Comparison of ENCODE assay signal across 8 cellular contexts in genomic region chr6:87589693-87590416, GRCh38. TPM values are rescaled to one million over a fixed set of nuclear protein-coding genes. Genes with fewer than 3 reads are reported as not detected.
DNase-seq lines count a peak whose midpoint lies in the region; ATAC-seq, FAIRE-seq and TF ChIP-seq lines count a peak whose summit lies in the region.

Gene ORC3, plus strand, starts transcription at chr6:87590135. Its CDS starts 34 bp downstream, at chr6:87590169.
Gene RARS2, minus strand, starts transcription at chr6:87589987. Its CDS starts 30 bp downstream, at chr6:87589957.

- FAIRE-seq in D721Med (lab: Jason Lieb, UNC) (no peak), endothelial cell of umbilical vein (lab: Jason Lieb, UNC) (peak; percentile 98)

- CTCF ChIA-PET in OCI-LY7 (lab: Charles Lee; ENCODE audit: unreplicated experiment) = interaction anchor here (0.6 to 1.1 kb wide), 3 partner anchors 15 to 518 kb away, joined by 3 to 4 read pairs (median 3); no protein-coding TSS in a partner anchor
- CTCF ChIA-PET in endothelial cell of umbilical vein (lab: Charles Lee) = interaction anchor here (1.0 to 2.1 kb wide), 2 partner anchors 110 to 197 kb away, joined by 3 to 7 read pairs; no protein-coding TSS in a partner anchor

- H3K27me3 ChIP-seq in endothelial cell of umbilical vein (ENCODE audit: control insufficient read depth in 2 of 2, insufficient read depth in 2 of 2, low read length in 2 of 2) (no peaks in the 10 kb centered on the region), mononuclear cell (ENCODE audit: insufficient read depth, low read length) (no peaks in the 10 kb centered on the region)

- TF ChIP-seq CTCF in D721Med (IDR thresholded peaks at IDR 0.05; ENCODE audit: insufficient read depth, missing control alignments) = no peak
- no peak for TF ChIP-seq CTCF in OCI-LY7 (conservative IDR thresholded peaks at IDR 0.05; ENCODE audit: low read length)
- no peak for TF ChIP-seq CTCF in endothelial cell of umbilical vein (IDR thresholded peaks at IDR 0.05; ENCODE audit: extremely low read depth in 1 of 2, insufficient read depth in 1 of 2, low read depth in 1 of 2, low read length in 2 of 2)

- BruUV-seq in OCI-LY7 (replicated peaks; lab: Mats Ljungman, UMichigan) (no TSS peak), endothelial cell of umbilical vein (replicated peaks; lab: Mats Ljungman, UMichigan) (no TSS peak)

- POLR2A ChIA-PET in OCI-LY7 (lab: Charles Lee) = interaction anchor here (0.6 to 1.8 kb wide), 15 partner anchors 9 to 1033 kb away, joined by 3 to 6 read pairs (median 3); partner anchors contain the start of gene SLC35A1
- POLR2A ChIA-PET in endothelial cell of umbilical vein (lab: Charles Lee) = interaction anchor here (0.6 to 1.2 kb wide), 3 partner anchors 14 to 153 kb away, joined by 4 read pairs; partner anchors contain the start of gene AKIRIN2

- H2AFZ ChIP-seq in OCI-LY7 (ENCODE audit: low read length) (peak within 1 kb of the TSS; percentile 68; the same call in 1 of the 2 replicates), endothelial cell of umbilical vein (ENCODE audit: low read depth, low read length) (peak within 1 kb of the TSS; percentile 74)

- ATAC-seq in GM21526 (IDR thresholded peaks at IDR 0.05; ENCODE audit: low FRiP score, unreplicated experiment) = peak; percentile 99

- DNase-seq in D721Med (ENCODE audit: insufficient read length, low spot score) (peak; percentile 92), HuH-7.5 (ENCODE audit: low spot score) (peak; percentile 86), OCI-LY7 (ENCODE audit: low spot score) (peak; percentile 95), activated T-cell treated with anti-CD3 and anti-CD28 coated beads for 1 hour (ENCODE audit: low read depth) (peak; percentile 90), endothelial cell of umbilical vein (ENCODE audit: low read depth, low spot score) (peak; percentile 95)
- peak; percentile 83 to 91 for DNase-seq in stimulated activated CD8-positive, alpha-beta memory T cell treated with anti-CD3 and anti-CD28 coated beads, Interleukin-4, amount 100 ng/mL, for 1 hour (ENCODE audit: low read depth in 2 of 2, low spot score in 1 of 2)

- H3K9me2 ChIP-seq in OCI-LY7 (ENCODE audit: insufficient read depth, low read length) = no peaks in the 10 kb centered on the region

- peak; percentile 78 for TF ChIP-seq POLR2A in endothelial cell of umbilical vein (IDR thresholded peaks at IDR 0.05; ENCODE audit: low read depth, low read length)

- dilution Hi-C loops in endothelial cell of umbilical vein (cut with MboI; ENCODE audit: extremely low pct_ligation_motif_present, low sequenced_read_pairs) = no loop called here

- H3K79me2 ChIP-seq in OCI-LY7 (ENCODE audit: insufficient read depth, low read depth, low read length) = peaks cover 75% of the 10 kb centered on the region
- peaks cover 63% of the 10 kb centered on the region for H3K79me2 ChIP-seq in endothelial cell of umbilical vein (ENCODE audit: control insufficient read depth, insufficient read depth, low read length)

- H4K20me1 ChIP-seq in OCI-LY7 (ENCODE audit: insufficient read depth, low read length) (0 out of 2 replicates have a peak, but pooled peaks cover 12% of the 10 kb centered on the region), endothelial cell of umbilical vein (replicated peaks; ENCODE audit: control insufficient read depth, extremely low read depth, insufficient read depth, low read length) (no peaks in the 10 kb centered on the region)

- peak within 1 kb of the TSS; percentile 83 for H3K4me2 ChIP-seq in OCI-LY7 (ENCODE audit: low read length)
- peak within 1 kb of the TSS; percentile 88 for H3K4me2 ChIP-seq in endothelial cell of umbilical vein (ENCODE audit: insufficient read depth, low read length)

- H3K9me3 ChIP-seq in OCI-LY7 (ENCODE audit: low read length) = peaks cover 16% of the 10 kb centered on the region; the same call in 1 of the 2 replicates
- H3K9me3 ChIP-seq in endothelial cell of umbilical vein (replicated peaks; ENCODE audit: control insufficient read depth, insufficient read depth, low read length) = no peaks in the 10 kb centered on the region
- no peaks in the 10 kb centered on the region for H3K9me3 ChIP-seq in mononuclear cell (ENCODE audit: low read depth, low read length)

- H3K9me1 ChIP-seq in endothelial cell of umbilical vein (replicated peaks; ENCODE audit: control insufficient read depth, extremely low read depth, insufficient read depth, low read length) = no peaks in the 10 kb centered on the region

- H3K4me1 ChIP-seq in OCI-LY7 (ENCODE audit: insufficient read depth, low read length, poor library complexity, severe bottlenecking) (peaks cover 34% of the 10 kb centered on the region), endothelial cell of umbilical vein (ENCODE audit: control insufficient read depth, extremely low read depth, insufficient read depth, low read length) (peaks cover 16% of the 10 kb centered on the region), mononuclear cell (ENCODE audit: insufficient read depth, low read length) (peaks cover 45% of the 10 kb centered on the region)

- H3K9ac ChIP-seq in endothelial cell of umbilical vein (replicated peaks; ENCODE audit: extremely low read depth, insufficient read depth, low read length) = peak within 1 kb of the TSS; percentile 84

- H3K36me3 ChIP-seq in OCI-LY7 (ENCODE audit: insufficient read depth, low read length) (peaks cover 56% of the 10 kb centered on the region), endothelial cell of umbilical vein (ENCODE audit: control insufficient read depth in 2 of 2, extremely low read depth in 1 of 2, insufficient read depth in 2 of 2, low read length in 2 of 2) (no peaks in the 10 kb centered on the region)

- peak within 1 kb of the TSS; percentile 29 for H3K27ac ChIP-seq in OCI-LY7 (ENCODE audit: low read depth, low read length, poor library complexity, severe bottlenecking)
- peak within 1 kb of the TSS; percentile 53 for H3K27ac ChIP-seq in endothelial cell of umbilical vein (ENCODE audit: insufficient read depth, low read depth, low read length)

- H3K4me3 ChIP-seq in OCI-LY7 (ENCODE audit: low read depth, low read length, poor library complexity, severe bottlenecking) (peak within 1 kb of the TSS; percentile 95), endothelial cell of umbilical vein (replicated peaks in 1 of 3; ENCODE audit: insufficient read depth in 1 of 3, low read depth in 1 of 3, low read length in 3 of 3) (peak within 1 kb of the TSS; percentile 82 to 96 (median 94)), mononuclear cell (ENCODE audit: low read length) (peak within 1 kb of the TSS; percentile 86)

- intact Hi-C loops in OCI-LY7 (cut with micrococcal nuclease; ENCODE audit: unreplicated experiment) = no loop called here
- intact Hi-C loops in endothelial cell of umbilical vein (cut with micrococcal nuclease) = loop anchor here (1.0 to 10.0 kb wide), 3 partner anchors 111 to 435 kb away; partner anchors contain the start of gene ZNF292

TF ChIP-seq in endothelial cell of umbilical vein, 7 proteins besides CTCF, POLR2A, EP300 and RAD21:
- TF ChIP-seq POLR2AphosphoS5 (IDR thresholded peaks at IDR 0.05; ENCODE audit: insufficient read depth, low read depth, low read length) (peak; percentile 80), FOS (IDR thresholded peaks at IDR 0.05; ENCODE audit: borderline replicate concordance, insufficient read depth, low read length) (no peak)
TF ChIP-seq in endothelial cell of umbilical vein: peak in this region for 1.

RNA-seq across cellular contexts. Expression of gene ORC3, which starts in this region (rescaled TPM):
- total RNA-seq in OCI-LY7 (2014; rRNA removed; shearing (Covaris generic)) = 21.6 and 34.8 TPM in 2 replicates
- total RNA-seq in OCI-LY7 (2022) (45.0 and 50.6 TPM in 2 replicates), endothelial cell of umbilical vein (17.9 and 20.1 TPM in 2 replicates), mononuclear cell (19.3 TPM)
- 8.0 and 9.2 TPM in 2 replicates for polyA plus RNA-seq in endothelial cell of umbilical vein
- 16.0 and 17.5 TPM in 2 replicates for polyA plus RNA-seq in endothelial cell of umbilical vein (2011; cell fraction: cytosol; rRNA removed)
- 24.3 and 34.5 TPM in 2 replicates for polyA plus RNA-seq in endothelial cell of umbilical vein (2011; cell fraction: nucleus; rRNA removed)
- 13.5 and 20.2 TPM in 2 replicates for polyA plus RNA-seq in endothelial cell of umbilical vein (2012)
- 9.1 and 10.8 TPM in 2 replicates for polyA minus RNA-seq in endothelial cell of umbilical vein
- polyA minus RNA-seq in endothelial cell of umbilical vein (2011; cell fraction: cytosol; rRNA and poly(A)+ RNA removed) = 11.3 TPM
- polyA minus RNA-seq in endothelial cell of umbilical vein (2011; cell fraction: nucleus; rRNA and poly(A)+ RNA removed) = 17.0 and 33.2 TPM in 2 replicates

RNA-seq across cellular contexts. Expression of gene RARS2, which starts in this region (rescaled TPM):
- 21.4 and 30.5 TPM in 2 replicates for total RNA-seq in OCI-LY7 (2014; rRNA removed; shearing (Covaris generic))
- 34.0 and 36.0 TPM in 2 replicates for total RNA-seq in OCI-LY7 (2022)
- 33.7 and 34.0 TPM in 2 replicates for total RNA-seq in endothelial cell of umbilical vein
- 7.4 TPM in 2 replicates for polyA plus RNA-seq in endothelial cell of umbilical vein
- polyA plus RNA-seq in endothelial cell of umbilical vein (2011; cell fraction: cytosol; rRNA removed) = 8.4 and 10.1 TPM in 2 replicates
- 15.9 and 21.1 TPM in 2 replicates for polyA plus RNA-seq in endothelial cell of umbilical vein (2011; cell fraction: nucleus; rRNA removed)
- 27.4 and 32.8 TPM in 2 replicates for polyA plus RNA-seq in endothelial cell of umbilical vein (2012)
- polyA minus RNA-seq in endothelial cell of umbilical vein = 9.3 and 10.1 TPM in 2 replicates
- polyA minus RNA-seq in endothelial cell of umbilical vein (2011; cell fraction: cytosol; rRNA and poly(A)+ RNA removed) = 6.1 TPM
- 18.4 and 28.8 TPM in 2 replicates for polyA minus RNA-seq in endothelial cell of umbilical vein (2011; cell fraction: nucleus; rRNA and poly(A)+ RNA removed)
- total RNA-seq in mononuclear cell = 21.6 TPM

Comparison
In these comparisons a context has a peak if more than half of its experiments do, and no peak if none do; other contexts are left out.
1. Peak in every context shown above with its lines: DNase-seq, ATAC-seq, H3K4me3 ChIP-seq and H3K27ac ChIP-seq.